In the genomic region with DNA sequence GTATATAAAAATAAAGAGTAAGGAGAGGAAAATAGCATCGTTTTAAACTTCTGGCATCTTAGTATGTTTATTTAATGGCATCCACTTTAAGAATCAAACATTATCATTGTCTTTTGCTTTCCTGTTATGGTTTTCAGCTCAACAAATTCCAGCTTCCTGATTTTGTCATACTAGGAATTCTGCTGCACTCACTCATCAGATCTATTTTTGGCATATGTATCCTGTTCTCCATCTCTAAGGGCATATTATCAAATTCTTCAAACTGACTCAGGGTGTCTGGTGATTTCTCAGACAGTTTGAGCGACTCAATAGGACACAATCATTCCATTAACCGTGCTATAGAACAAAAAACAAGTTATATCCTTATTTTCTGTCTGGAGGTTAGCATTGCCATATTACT, we compare ENCODE assay signal across 19 cellular contexts.
DNase-seq lines count a peak whose midpoint lies in the region; ATAC-seq, FAIRE-seq and TF ChIP-seq lines count a peak whose summit lies in the region.
"Had no signal": no experiment of that assay in that cellular context is flagged by ENCODE, and none has a peak within 500 bp of the region (broad histone marks: within the 10 kb centered on the region; RNA-seq: fewer than 3 reads in every experiment).

No MANE protein-coding gene starts in this region.

- no peaks in the 10 kb centered on the region for H3K27me3 ChIP-seq in BJ (ENCODE audit: control insufficient read depth, insufficient read depth, low read length)
- no peaks in the 10 kb centered on the region for H3K27me3 ChIP-seq in SJSA1 (replicated peaks)
- no peaks in the 10 kb centered on the region for H3K27me3 ChIP-seq in fibroblast of lung (ENCODE audit: control insufficient read depth, insufficient read depth, low read length)
- no peaks in the 10 kb centered on the region for H3K27me3 ChIP-seq in CD8-positive, alpha-beta T cell (ENCODE audit: insufficient read depth, low read length)
- H3K27me3 ChIP-seq in HepG2 (ENCODE audit: control insufficient read depth in 1 of 2, insufficient read depth in 2 of 2, low read length in 2 of 2): no peaks in the 10 kb centered on the region
- H3K27me3 ChIP-seq: esophagus muscularis mucosa, MG63, SJCRH30 had no signal

- in situ Hi-C loops in HepG2 (cut with HindIII; ENCODE audit: extremely low pct_ligation_motif_present, low pct_unique_long_range_greater_than_20kb): no loop called here

- H3K4me1 ChIP-seq in SJSA1 (replicated peaks) (peaks cover 15% of the 10 kb centered on the region), fibroblast of lung (ENCODE audit: control insufficient read depth, extremely low read depth, insufficient read depth, low read length) (peaks cover 7% of the 10 kb centered on the region), HepG2 (ENCODE audit: insufficient read depth, low read length) (no peaks in the 10 kb centered on the region)
- no peaks in the 10 kb centered on the region for H3K4me1 ChIP-seq in CD8-positive, alpha-beta T cell (ENCODE audit: insufficient read depth, low read length)
- H3K4me1 ChIP-seq: psoas muscle, SJCRH30 had no signal

- H3K36me3 ChIP-seq in BJ (ENCODE audit: control insufficient read depth, insufficient read depth, low read length): no peaks in the 10 kb centered on the region
- no peaks in the 10 kb centered on the region for H3K36me3 ChIP-seq in SJSA1
- no peaks in the 10 kb centered on the region for H3K36me3 ChIP-seq in fibroblast of lung (ENCODE audit: control insufficient read depth, insufficient read depth, low read length)
- no peaks in the 10 kb centered on the region for H3K36me3 ChIP-seq in CD8-positive, alpha-beta T cell (ENCODE audit: insufficient read depth, low read length)
- H3K36me3 ChIP-seq in HepG2 (replicated peaks in 1 of 2; ENCODE audit: control insufficient read depth in 1 of 2, insufficient read depth in 2 of 2, low read length in 2 of 2): no peaks in the 10 kb centered on the region
- H3K36me3 ChIP-seq: esophagus muscularis mucosa, HAP-1, MG63, SJCRH30 had no signal

- POLR2A ChIA-PET in BJ (lab: Charles Lee): no interaction called here
- POLR2A ChIA-PET in CD8-positive, alpha-beta T cell (lab: Charles Lee): no interaction called here
- POLR2A ChIA-PET in HepG2 (lab: Yijun Ruan, JAX): no interaction called here

- H3K9ac ChIP-seq in fibroblast of lung (ENCODE audit: insufficient read depth, low read length): no peak overlapping the region
- H3K9ac ChIP-seq in HepG2 (ENCODE audit: insufficient read depth, low read depth, low read length): no peak overlapping the region

- DNase-seq in BJ (ENCODE audit: low read depth) (peak; percentile 28), SJSA1 (ENCODE audit: low read depth in 1 of 2, low spot score in 2 of 2) (peak in 1 of 2 experiments; percentile 24), fibroblast of lung (ENCODE audit: low read depth in 2 of 2) (peak; percentile 48 to 70), osteocyte (ENCODE audit: extremely low spot score, unreplicated experiment) (no peak), HepG2 (ENCODE audit: low spot score) (no peak)
- DNase-seq in CD8-positive, alpha-beta T cell: no peak
- DNase-seq in stimulated activated naive CD8-positive, alpha-beta T cell treated with anti-CD3 and anti-CD28 coated beads, Interleukin-15, amount 100 ng/mL, for 72 hours: no peak
- DNase-seq: activated naive CD4-positive, alpha-beta T cell treated with Interleukin-2 at 50 U/mL for 16 hours; CD4-positive, CD25-positive, alpha-beta regulatory T cell; immature natural killer cell; MG63; NCI-H2081; NCI-H82; psoas muscle; SJCRH30; stimulated activated CD4-positive, alpha-beta T cell treated with anti-CD3 and anti-CD28 coated beads, Interleukin-1b, Interleukin-23, amount 100 ng/mL, for 48 hours had no signal

- H4K20me1 ChIP-seq in fibroblast of lung (ENCODE audit: control insufficient read depth, extremely low read depth, insufficient read depth, low read length): no peaks in the 10 kb centered on the region
- no peaks in the 10 kb centered on the region for H4K20me1 ChIP-seq in HepG2 (ENCODE audit: insufficient read depth, low read length)

- no peak for TF ChIP-seq CTCF in BJ (IDR thresholded peaks at IDR 0.05; ENCODE audit: insufficient read depth, low read depth, low read length)
- no peak for TF ChIP-seq CTCF in fibroblast of lung (conservative IDR thresholded peaks at IDR 0.05 in 1 of 2, IDR thresholded peaks at IDR 0.05 in 1 of 2; ENCODE audit: low read depth in 1 of 2, low read length in 2 of 2)
- TF ChIP-seq CTCF in osteocyte (IDR thresholded peaks at IDR 0.05): no peak
- TF ChIP-seq CTCF in CD8-positive, alpha-beta T cell (IDR thresholded peaks at IDR 0.05): no peak
- no peak for TF ChIP-seq CTCF in HepG2 (CRISPR knock-in tag; IDR thresholded peaks at IDR 0.05)

- no peaks in the 10 kb centered on the region for H3K27me3 Mint-ChIP-seq in osteocyte (ENCODE audit: unreplicated experiment)
- H3K27me3 Mint-ChIP-seq in CD8-positive, alpha-beta T cell (ENCODE audit: low read depth): no peaks in the 10 kb centered on the region
- no peaks in the 10 kb centered on the region for H3K27me3 Mint-ChIP-seq in stimulated activated naive CD8-positive, alpha-beta T cell treated with anti-CD3 and anti-CD28 coated beads, Interleukin-15, amount 100 ng/mL, for 72 hours
- H3K27me3 Mint-ChIP-seq: CD4-positive, CD25-positive, alpha-beta regulatory T cell had no signal

- CTCF ChIA-PET in BJ (lab: Yijun Ruan, JAX): interaction anchor here (0.7 kb wide), 1 partner anchor 7 kb away, joined by 3 read pairs; no protein-coding TSS in a partner anchor
- CTCF ChIA-PET in CD8-positive, alpha-beta T cell (lab: Charles Lee): no interaction called here
- CTCF ChIA-PET in HepG2 (lab: Yijun Ruan, JAX; ENCODE audit: low intra/inter-chr PET ratio, low total read pairs): no interaction called here

- H3K36me3 Mint-ChIP-seq in osteocyte (ENCODE audit: unreplicated experiment): no peaks in the 10 kb centered on the region
- H3K36me3 Mint-ChIP-seq in CD8-positive, alpha-beta T cell: no peaks in the 10 kb centered on the region
- H3K36me3 Mint-ChIP-seq: CD4-positive, CD25-positive, alpha-beta regulatory T cell; immature natural killer cell had no signal

- H3K27ac ChIP-seq in SJSA1 (peak overlapping the region; percentile 67), fibroblast of lung (ENCODE audit: insufficient read depth, low read length) (no peak overlapping the region), HepG2 (ENCODE audit: extremely low read length, insufficient read depth, low read length) (no peak overlapping the region)
- H3K27ac ChIP-seq in CD8-positive, alpha-beta T cell (ENCODE audit: low read depth, low read length): no peak overlapping the region
- H3K27ac ChIP-seq: psoas muscle, SJCRH30 had no signal

- TF ChIP-seq RAD21 in HepG2 (CRISPR knock-in tag; IDR thresholded peaks at IDR 0.05): no peak

- peak overlapping the region; percentile 92 for H3K27ac Mint-ChIP-seq in osteocyte (ENCODE audit: unreplicated experiment)
- no peak overlapping the region for H3K27ac Mint-ChIP-seq in CD8-positive, alpha-beta T cell
- no peak overlapping the region for H3K27ac Mint-ChIP-seq in stimulated activated naive CD8-positive, alpha-beta T cell treated with anti-CD3 and anti-CD28 coated beads, Interleukin-15, amount 100 ng/mL, for 72 hours
- H3K27ac Mint-ChIP-seq: CD4-positive, CD25-positive, alpha-beta regulatory T cell; immature natural killer cell had no signal

- TF ChIP-seq POLR2A in HepG2 (IDR thresholded peaks at IDR 0.05; ENCODE audit: insufficient read depth in 1 of 2, low read depth in 2 of 2, low read length in 2 of 2): no peak

- H2AFZ ChIP-seq in fibroblast of lung (ENCODE audit: low read length): no peak overlapping the region
- H2AFZ ChIP-seq in HepG2 (ENCODE audit: low read length): no peak overlapping the region

- intact Hi-C loops in CD8-positive, alpha-beta T cell (cut with DNase I, micrococcal nuclease): no loop called here
- intact Hi-C loops in HepG2 (cut with micrococcal nuclease; ENCODE audit: unreplicated experiment): no loop called here

- H3K4me2 ChIP-seq in fibroblast of lung (ENCODE audit: extremely low read depth, insufficient read depth, low read length): peak overlapping the region; percentile 33
- H3K4me2 ChIP-seq in HepG2 (ENCODE audit: low read depth, low read length): no peak overlapping the region

- H3K9me3 Mint-ChIP-seq in osteocyte (ENCODE audit: unreplicated experiment): no peaks in the 10 kb centered on the region
- H3K9me3 Mint-ChIP-seq in CD8-positive, alpha-beta T cell: no peaks in the 10 kb centered on the region
- no peaks in the 10 kb centered on the region for H3K9me3 Mint-ChIP-seq in stimulated activated naive CD8-positive, alpha-beta T cell treated with anti-CD3 and anti-CD28 coated beads, Interleukin-15, amount 100 ng/mL, for 72 hours
- H3K9me3 Mint-ChIP-seq: CD4-positive, CD25-positive, alpha-beta regulatory T cell; immature natural killer cell had no signal

- 0% methylated on average over 3 of the region's 3 CpGs for WGBS in HepG2 (ENCODE audit: low lambda C conversion rate)

- no peak for FAIRE-seq in HepG2 (lab: Jason Lieb, UNC)

- TF ChIP-seq EP300 in HepG2 (IDR thresholded peaks at IDR 0.05; ENCODE audit: low read depth in 2 of 2, low read length in 2 of 2): no peak
- TF ChIP-seq EP300 in HepG2 (CRISPR knock-in tag; IDR thresholded peaks at IDR 0.05; ENCODE audit: borderline replicate concordance): no peak

- H3K4me3 ChIP-seq in BJ (ENCODE audit: low read depth, low read length): no peak overlapping the region
- H3K4me3 ChIP-seq in SJSA1: no peak overlapping the region
- no peak overlapping the region for H3K4me3 ChIP-seq in fibroblast of lung (replicated peaks in 1 of 4; ENCODE audit: control extremely low read depth in 1 of 4, insufficient read depth in 1 of 4, low read depth in 3 of 4, low read length in 4 of 4)
- H3K4me3 ChIP-seq in CD8-positive, alpha-beta T cell (ENCODE audit: low read depth, low read length): no peak overlapping the region
- no peak overlapping the region for H3K4me3 ChIP-seq in HepG2 (replicated peaks in 1 of 3; ENCODE audit: insufficient read depth in 1 of 3, low read depth in 2 of 3, low read length in 3 of 3)
- H3K4me3 ChIP-seq: esophagus muscularis mucosa, HAP-1, MG63, psoas muscle, SJCRH30 had no signal

- BruUV-seq in HepG2 (replicated peaks; lab: Mats Ljungman, UMichigan): no TSS peak

- peaks cover 75% of the 10 kb centered on the region for H3K4me1 Mint-ChIP-seq in osteocyte (ENCODE audit: unreplicated experiment)
- H3K4me1 Mint-ChIP-seq in CD8-positive, alpha-beta T cell (ENCODE audit: low read depth): no peaks in the 10 kb centered on the region
- no peaks in the 10 kb centered on the region for H3K4me1 Mint-ChIP-seq in stimulated activated naive CD8-positive, alpha-beta T cell treated with anti-CD3 and anti-CD28 coated beads, Interleukin-15, amount 100 ng/mL, for 72 hours
- H3K4me1 Mint-ChIP-seq: CD4-positive, CD25-positive, alpha-beta regulatory T cell; immature natural killer cell had no signal

- H3K9me3 ChIP-seq in SJSA1 (replicated peaks): no peaks in the 10 kb centered on the region
- H3K9me3 ChIP-seq in fibroblast of lung (ENCODE audit: control insufficient read depth, insufficient read depth, low read depth, low read length): no peaks in the 10 kb centered on the region
- no peaks in the 10 kb centered on the region for H3K9me3 ChIP-seq in CD8-positive, alpha-beta T cell (ENCODE audit: low read length)
- H3K9me3 ChIP-seq in HepG2 (ENCODE audit: low read length): no peaks in the 10 kb centered on the region
- H3K9me3 ChIP-seq: esophagus muscularis mucosa, HAP-1, MG63, psoas muscle, SJCRH30 had no signal

- no peak overlapping the region for H3K4me3 Mint-ChIP-seq in osteocyte (ENCODE audit: unreplicated experiment)
- H3K4me3 Mint-ChIP-seq in CD8-positive, alpha-beta T cell: no peak overlapping the region
- no peak overlapping the region for H3K4me3 Mint-ChIP-seq in stimulated activated naive CD8-positive, alpha-beta T cell treated with anti-CD3 and anti-CD28 coated beads, Interleukin-15, amount 100 ng/mL, for 72 hours
- H3K4me3 Mint-ChIP-seq: CD4-positive, CD25-positive, alpha-beta regulatory T cell; immature natural killer cell had no signal

- H3K79me2 ChIP-seq in fibroblast of lung (ENCODE audit: control insufficient read depth, insufficient read depth, low read length) (no peaks in the 10 kb centered on the region), HepG2 (ENCODE audit: insufficient read depth, low read length) (no peaks in the 10 kb centered on the region)

- ATAC-seq in CD8-positive, alpha-beta T cell: no peak
- ATAC-seq in GM21619 (IDR thresholded peaks at IDR 0.05; ENCODE audit: unreplicated experiment) (no peak), HepG2 (no peak)
- ATAC-seq in stimulated activated naive CD8-positive, alpha-beta T cell treated with anti-CD3 and anti-CD28 coated beads, Interleukin-15, amount 100 ng/mL, for 72 hours: no peak
- ATAC-seq: psoas muscle had no signal

Comparison
In these comparisons a context has a peak if more than half of its experiments do, and no peak if none do; other contexts are left out.
1. DNase-seq: peak in BJ (single experiment) and fibroblast of lung (2 of 2); none in osteocyte (single experiment), CD8-positive, alpha-beta T cell (0 of 7), stimulated activated naive CD8-positive, alpha-beta T cell treated with anti-CD3 and anti-CD28 coated beads, Interleukin-15, amount 100 ng/mL, for 72 hours (0 of 2) and HepG2 (single experiment).